In genomic region chr3:196969001-196969659, GRCh38 we compare ENCODE assay signal across 8 cellular contexts.
DNase-seq lines count a peak whose midpoint lies in the region; ATAC-seq lines count a peak whose summit lies in the region.

No MANE protein-coding gene starts in this region.

- peak; percentile 31 for DNase-seq in Ammon's horn (ENCODE audit: low spot score)
- DNase-seq in RPMI8226, result peak; percentile 66
- DNase-seq in iPS-NIHi11 (ENCODE audit: low spot score), result peak; percentile 65
- peak; percentile 45 to 62 for DNase-seq in stimulated activated CD4-positive, alpha-beta T cell treated with anti-CD3 and anti-CD28 coated beads, Interleukin-2, amount 100 ng/mL, for 24 hours
- no peak for DNase-seq in effector CD4-positive, alpha-beta T cell

- ATAC-seq in GM19023 (IDR thresholded peaks at IDR 0.05; ENCODE audit: unreplicated experiment), result peak; percentile 46
- peak; percentile 25 for ATAC-seq in HG03103 (IDR thresholded peaks at IDR 0.05; ENCODE audit: low read depth, unreplicated experiment)

- peak overlapping the region; percentile 69 for H3K27ac ChIP-seq in angular gyrus (ENCODE audit: low read depth, low read length)
